ENCODE assay signal across 11 cellular contexts in genomic region chr19:41545547-41545946, GRCh38. TPM values are rescaled to one million over a fixed set of nuclear protein-coding genes. Genes with fewer than 3 reads are reported as not detected.
DNase-seq lines count a peak whose midpoint lies in the region; ATAC-seq and TF ChIP-seq lines count a peak whose summit lies in the region.
"Had no signal": no experiment of that assay in that cellular context is flagged by ENCODE, and none has a peak within 500 bp of the region (broad histone marks: within the 10 kb centered on the region; RNA-seq: fewer than 3 reads in every experiment).

No MANE protein-coding gene starts in this region.

- no peaks in the 10 kb centered on the region for H3K9me3 Mint-ChIP-seq in T-cell

- ATAC-seq in left cardiac atrium (peak; percentile 34 to 51), T-cell (replicated peaks in 1 of 4) (peak in 1 of 4 experiments; percentile 19), esophagus mucosa (peak; percentile 27), upper lobe of right lung (peak; percentile 55)
- ATAC-seq: GM23338 had no signal

- H3K27me3 ChIP-seq in right atrium auricular region (no peaks in the 10 kb centered on the region), upper lobe of right lung (peaks cover 9% of the 10 kb centered on the region), dorsolateral prefrontal cortex (peaks cover 0 to 38% (median 4%) of the 10 kb centered on the region in 45 donors)

- in situ Hi-C loops in GM13977 (cut with MboI; ENCODE audit: low pct_unique_long_range_greater_than_20kb, low sequenced_read_pairs, unreplicated experiment): no loop called here

- H3K4me3 ChIP-seq in right atrium auricular region (no peak overlapping the region), upper lobe of right lung (no peak overlapping the region), dorsolateral prefrontal cortex (peak overlapping the region in 3 of 59 donors; percentile 2 to 7 (median 3))
- H3K4me3 ChIP-seq: GM23338, PC-9 had no signal

- H3K27me3 Mint-ChIP-seq in T-cell: no peaks in the 10 kb centered on the region

- DNase-seq in left cardiac atrium (no peak), right atrium auricular region (ENCODE audit: low spot score) (no peak), T-cell (no peak), upper lobe of right lung (no peak), GM13977 (ENCODE audit: low spot score) (no peak), NCI-H128 (lab: John Stamatoyannopoulos, UW; ENCODE audit: unreplicated experiment) (no peak), dorsolateral prefrontal cortex (no peak)
- DNase-seq: caudate nucleus, PC-9 had no signal

- intact Hi-C loops in left cardiac atrium (cut with DNase I) (no loop called here), upper lobe of right lung (cut with DNase I) (no loop called here), dorsolateral prefrontal cortex (cut with DNase I) (no loop called here)

- H3K27ac Mint-ChIP-seq in T-cell: peak overlapping the region; percentile 97 to 99
- H3K27ac Mint-ChIP-seq: GM23338 had no signal

- H3K36me3 Mint-ChIP-seq in T-cell: peaks cover 6% of the 10 kb centered on the region

- peak overlapping the region; percentile 78 to 88 (median 81) for H3K4me3 Mint-ChIP-seq in T-cell
- H3K4me3 Mint-ChIP-seq: GM23338 had no signal

- CTCF ChIA-PET in T-cell (lab: Charles Lee): interaction anchor here in 1 of 2 donors (1.7 to 2.1 kb wide), 3 partner anchors 9 to 18 kb away, joined by 5 to 15 read pairs (median 6); no protein-coding TSS in a partner anchor

- H3K27ac ChIP-seq in right atrium auricular region (peak overlapping the region in 1 of 2 donors; percentile 21), upper lobe of right lung (peak overlapping the region; percentile 55), dorsolateral prefrontal cortex (peak overlapping the region in 8 of 59 donors; percentile 14 to 53 (median 28))
- H3K27ac ChIP-seq: PC-9 had no signal

- H3K9me3 ChIP-seq in right atrium auricular region (no peaks in the 10 kb centered on the region), upper lobe of right lung (no peaks in the 10 kb centered on the region)

- TF ChIP-seq CTCF in right atrium auricular region (IDR thresholded peaks at IDR 0.05): no peak
- TF ChIP-seq CTCF in upper lobe of right lung (IDR thresholded peaks at IDR 0.05): no peak
- TF ChIP-seq CTCF in GM13977 (IDR thresholded peaks at IDR 0.05; ENCODE audit: extremely low read depth, insufficient read depth, missing control alignments): no peak
- TF ChIP-seq CTCF in dorsolateral prefrontal cortex (IDR thresholded peaks at IDR 0.05 in 54 of 56, conservative IDR thresholded peaks at IDR 0.05 in 2 of 56; ENCODE audit: low read depth in 1 of 56, partially characterized antibody in 56 of 56): no peak

- peaks cover 68 to 75% (median 70%) of the 10 kb centered on the region in 3 donors for H3K4me1 Mint-ChIP-seq in T-cell

- peaks cover 0 to 12% of the 10 kb centered on the region in 2 donors for H3K4me1 ChIP-seq in right atrium auricular region
- H3K4me1 ChIP-seq in upper lobe of right lung: peaks cover 28% of the 10 kb centered on the region

- H3K36me3 ChIP-seq in right atrium auricular region (no peaks in the 10 kb centered on the region), upper lobe of right lung (no peaks in the 10 kb centered on the region)

- POLR2A ChIA-PET in T-cell (lab: Charles Lee): interaction anchor here in 1 of 2 donors (0.6 kb wide), 1 partner anchor 239 kb away, joined by 3 read pairs; no protein-coding TSS in a partner anchor

RNA-seq across cellular contexts. Expression of gene CEACAM21, which starts 30.4 kb away (rescaled TPM):
- total RNA-seq in left cardiac atrium: 1 to 10 TPM in 1 of 2 donors, under 1 TPM in 1; 0.89 to 1.2 TPM
- 1 to 10 TPM in 1 of 2 donors, not detected in 1; 1.3 TPM for total RNA-seq in right atrium auricular region
- 10 to 100 TPM; 34.5 to 63.1 (median 40.3) TPM for total RNA-seq in T-cell
- total RNA-seq in esophagus mucosa: 2.0 TPM
- total RNA-seq in upper lobe of right lung: 16.3 TPM
- 1 to 10 TPM in 67 of 120 experiments, under 1 TPM in 34, not detected in 19; 0.37 to 6.3 (median 1.5) TPM for total RNA-seq in dorsolateral prefrontal cortex
- total RNA-seq: GM23338, PC-9 had no signal
